Comparison of ENCODE assay signal across 1 cellular context in the genomic region with DNA sequence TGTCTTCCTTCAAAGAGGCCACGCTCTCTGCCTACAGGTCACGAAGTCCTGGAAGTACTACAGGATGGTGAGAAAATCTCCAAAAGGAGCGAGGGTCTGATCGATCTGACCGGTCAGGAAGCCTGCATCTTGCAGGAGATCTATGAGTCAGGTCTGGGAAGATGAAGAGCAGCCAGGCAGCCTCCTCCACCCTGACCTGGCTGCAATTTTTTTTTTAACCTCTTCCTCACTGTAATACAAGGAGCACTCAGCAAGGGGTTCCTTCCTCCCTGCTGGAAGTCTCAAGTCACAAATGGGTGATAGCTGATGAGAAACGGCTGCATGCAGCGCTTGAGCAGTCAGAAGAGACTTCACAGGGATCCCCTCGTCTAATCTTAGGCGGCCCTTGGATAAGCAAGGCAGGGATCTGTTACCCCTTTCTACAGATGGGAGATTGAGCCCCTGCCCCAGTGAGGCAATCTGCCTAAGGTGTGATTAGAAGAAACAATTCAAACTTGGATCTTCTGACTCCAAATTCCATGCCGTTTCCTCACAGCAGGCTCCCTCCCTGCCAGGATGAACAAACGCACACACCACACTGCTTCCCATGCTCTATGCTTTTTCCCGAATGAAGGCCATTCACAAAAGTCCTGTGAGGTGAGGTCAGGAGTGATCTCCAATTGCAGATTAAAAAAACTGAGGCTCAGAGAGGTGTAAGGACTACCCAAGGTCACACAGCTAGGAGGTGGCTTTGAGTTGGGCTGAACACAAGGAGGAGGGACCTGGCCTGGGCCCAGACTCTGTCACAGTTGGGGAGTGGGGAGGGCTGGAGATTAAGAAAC.
TF ChIP-seq lines count a peak whose summit lies in the region.

No MANE protein-coding gene starts in this region.

TF ChIP-seq in IMR-90, 13 proteins besides CTCF, POLR2A, EP300 and RAD21:
- no peak for TF ChIP-seq MAFK (IDR thresholded peaks at IDR 0.05; ENCODE audit: low read depth, low read length)
- TF ChIP-seq MAZ (IDR thresholded peaks at IDR 0.05; ENCODE audit: borderline replicate concordance, low read depth, low read length), result no peak
- no peak for TF ChIP-seq CHD1 (IDR thresholded peaks at IDR 0.05; ENCODE audit: low read depth, low read length)
- TF ChIP-seq FOS (IDR thresholded peaks at IDR 0.05; ENCODE audit: low read depth, low read length), result no peak
- no peak for TF ChIP-seq ELK1 (IDR thresholded peaks at IDR 0.05; ENCODE audit: borderline replicate concordance, low read depth, low read length)
- TF ChIP-seq, protein P1, sequence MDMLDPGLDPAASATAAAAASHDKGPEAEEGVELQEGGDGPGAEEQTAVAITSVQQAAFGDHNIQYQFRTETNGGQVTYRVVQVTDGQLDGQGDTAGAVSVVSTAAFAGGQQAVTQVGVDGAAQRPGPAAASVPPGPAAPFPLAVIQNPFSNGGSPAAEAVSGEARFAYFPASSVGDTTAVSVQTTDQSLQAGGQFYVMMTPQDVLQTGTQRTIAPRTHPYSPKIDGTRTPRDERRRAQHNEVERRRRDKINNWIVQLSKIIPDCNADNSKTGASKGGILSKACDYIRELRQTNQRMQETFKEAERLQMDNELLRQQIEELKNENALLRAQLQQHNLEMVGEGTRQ (IDR thresholded peaks at IDR 0.05; ENCODE audit: low read depth, low read length), result no peak
- TF ChIP-seq SMC3 (IDR thresholded peaks at IDR 0.05; ENCODE audit: low read depth, low read length), result no peak
- TF ChIP-seq RCOR1 (IDR thresholded peaks at IDR 0.05; ENCODE audit: insufficient replicate concordance, low read length), result no peak
- TF ChIP-seq RFX5 (IDR thresholded peaks at IDR 0.05; ENCODE audit: low read depth, low read length), result no peak
